In genomic region chr22:35381424-35381772, GRCh38 we compare ENCODE assay signal across 8 cellular contexts. TPM values are rescaled to one million over a fixed set of nuclear protein-coding genes. Genes with fewer than 3 reads are reported as not detected.
DNase-seq lines count a peak whose midpoint lies in the region; ATAC-seq and TF ChIP-seq lines count a peak whose summit lies in the region.

No MANE protein-coding gene starts in this region.

- CTCF ChIA-PET in PC-3 (lab: Charles Lee): interaction anchor here (1.4 kb wide), 1 partner anchor 30 kb away, joined by 5 read pairs; no protein-coding TSS in a partner anchor

- no peaks in the 10 kb centered on the region for H3K9me3 ChIP-seq in PC-3 (ENCODE audit: low read length)
- no peaks in the 10 kb centered on the region for H3K9me3 ChIP-seq in neuron (ENCODE audit: low read length)

- H2AFZ ChIP-seq in PC-3 (ENCODE audit: low read length) (peak overlapping the region; percentile 73), neuron (ENCODE audit: low read depth, low read length) (no peak overlapping the region)

- intact Hi-C loops in CD14-positive monocyte (cut with micrococcal nuclease) (loop anchor here in 1 of 2 donors (5.0 kb wide), 1 partner anchor 34 kb away; no protein-coding TSS in a partner anchor), PC-3 (cut with micrococcal nuclease) (loop anchor here (1.0 kb wide), 1 partner anchor 18 kb away; no protein-coding TSS in a partner anchor)

- TSS peak; percentile 62 for BruUV-seq in PC-3 (replicated peaks; lab: Mats Ljungman, UMichigan)

- POLR2A ChIA-PET in PC-3 (lab: Charles Lee; ENCODE audit: unreplicated experiment): no interaction called here

- H3K27me3 Mint-ChIP-seq in CD14-positive monocyte (ENCODE audit: low read depth in 3 of 3): peaks cover 6 to 15% (median 10%) of the 10 kb centered on the region in 3 donors

- peak overlapping the region; percentile 94 to 97 for H3K4me3 Mint-ChIP-seq in CD14-positive monocyte

- peaks cover 28% of the 10 kb centered on the region for H3K4me1 ChIP-seq in PC-3 (ENCODE audit: insufficient read depth, low read length)
- H3K4me1 ChIP-seq in neuron (ENCODE audit: insufficient read depth, low read length): peaks cover 29% of the 10 kb centered on the region

- 0 out of 2 replicates have a peak overlapping the region, but pooled peaks have one; percentile 21 for H3K27ac ChIP-seq in PC-3 (ENCODE audit: low read length)

- H3K36me3 ChIP-seq in PC-3 (ENCODE audit: low read depth, low read length) (no peaks in the 10 kb centered on the region), neuron (ENCODE audit: insufficient read depth, low read length) (no peaks in the 10 kb centered on the region)

- H3K27ac Mint-ChIP-seq in CD14-positive monocyte: peak overlapping the region; percentile 92 to 96 (median 94)

- no peaks in the 10 kb centered on the region for H3K9me2 ChIP-seq in PC-3 (replicated peaks; ENCODE audit: low read length)

- H3K79me2 ChIP-seq in PC-3 (ENCODE audit: low read length): peaks cover 9% of the 10 kb centered on the region

- peak overlapping the region; percentile 83 for H3K4me3 ChIP-seq in PC-3 (ENCODE audit: low read length)
- peak overlapping the region; percentile 87 for H3K4me3 ChIP-seq in epithelial cell of proximal tubule (ENCODE audit: low read depth, low read length)
- H3K4me3 ChIP-seq in neuron (ENCODE audit: low read length): peak overlapping the region; percentile 48

- no peaks in the 10 kb centered on the region for H3K27me3 ChIP-seq in PC-3 (ENCODE audit: low read length)
- H3K27me3 ChIP-seq in neuron (ENCODE audit: insufficient read depth, low read length): peaks cover 10% of the 10 kb centered on the region

- TF ChIP-seq CTCF in CD14-positive monocyte (IDR thresholded peaks at IDR 0.05) (no peak), PC-3 (conservative IDR thresholded peaks at IDR 0.05; ENCODE audit: low read depth, low read length) (no peak), epithelial cell of proximal tubule (conservative IDR thresholded peaks at IDR 0.05; ENCODE audit: low read depth, low read length) (no peak)

- ATAC-seq in PC-3 (no peak), GM19035 (IDR thresholded peaks at IDR 0.05; ENCODE audit: unreplicated experiment) (no peak), GM18519 (IDR thresholded peaks at IDR 0.05; ENCODE audit: low FRiP score, unreplicated experiment) (no peak)

- peak overlapping the region; percentile 66 for H3K9ac ChIP-seq in PC-3 (ENCODE audit: low read length)

- no peaks in the 10 kb centered on the region for H3F3A ChIP-seq in PC-3 (ENCODE audit: low read length, unreplicated experiment)

- H3K4me2 ChIP-seq in PC-3 (ENCODE audit: low read length): peak overlapping the region; percentile 84

- H4K20me1 ChIP-seq in PC-3 (ENCODE audit: low read length): no peaks in the 10 kb centered on the region

- peaks cover 0 to 2% (median 0%) of the 10 kb centered on the region in 7 donors for H3K9me3 Mint-ChIP-seq in CD14-positive monocyte

- H3K4me1 Mint-ChIP-seq in CD14-positive monocyte: peaks cover 77% of the 10 kb centered on the region

- in situ Hi-C loops in G401 (cut with HindIII; ENCODE audit: low sequenced_read_pairs): no loop called here

- DNase-seq in CD14-positive monocyte (ENCODE audit: low spot score) (no peak), PC-3 (no peak), epithelial cell of proximal tubule (ENCODE audit: low read depth) (no peak), G401 (ENCODE audit: low spot score) (no peak), UCSD-AML1 (lab: John Stamatoyannopoulos, UW; ENCODE audit: unreplicated experiment) (no peak)

- H3K36me3 Mint-ChIP-seq in CD14-positive monocyte: peaks cover 36 to 37% of the 10 kb centered on the region in 2 donors

RNA-seq across cellular contexts. Expression of gene HMOX1, which starts 0.5 kb away (rescaled TPM):
- 100 to 1,000 TPM; 180 to 233 TPM for polyA plus RNA-seq in CD14-positive monocyte
- total RNA-seq in PC-3 (2014; rRNA removed): 14.5 and 16.5 TPM in 2 replicates
- total RNA-seq in epithelial cell of proximal tubule: 10.5 and 21.8 TPM in 2 replicates
- 63.1 and 71.6 TPM in 2 replicates for total RNA-seq in G401 (2014; rRNA removed; shearing (Covaris generic))

RNA-seq across cellular contexts. Expression of gene MCM5, which starts 18.5 kb away (rescaled TPM):
- polyA plus RNA-seq in CD14-positive monocyte: 10 to 100 TPM; 23.4 to 25.5 TPM
- total RNA-seq in PC-3 (2014; rRNA removed) (112 and 131 TPM in 2 replicates), epithelial cell of proximal tubule (87.6 and 157 TPM in 2 replicates)
- 131 and 200 TPM in 2 replicates for total RNA-seq in G401 (2014; rRNA removed; shearing (Covaris generic))
